1 cellular context compared by ENCODE assay signal in the genomic region with DNA sequence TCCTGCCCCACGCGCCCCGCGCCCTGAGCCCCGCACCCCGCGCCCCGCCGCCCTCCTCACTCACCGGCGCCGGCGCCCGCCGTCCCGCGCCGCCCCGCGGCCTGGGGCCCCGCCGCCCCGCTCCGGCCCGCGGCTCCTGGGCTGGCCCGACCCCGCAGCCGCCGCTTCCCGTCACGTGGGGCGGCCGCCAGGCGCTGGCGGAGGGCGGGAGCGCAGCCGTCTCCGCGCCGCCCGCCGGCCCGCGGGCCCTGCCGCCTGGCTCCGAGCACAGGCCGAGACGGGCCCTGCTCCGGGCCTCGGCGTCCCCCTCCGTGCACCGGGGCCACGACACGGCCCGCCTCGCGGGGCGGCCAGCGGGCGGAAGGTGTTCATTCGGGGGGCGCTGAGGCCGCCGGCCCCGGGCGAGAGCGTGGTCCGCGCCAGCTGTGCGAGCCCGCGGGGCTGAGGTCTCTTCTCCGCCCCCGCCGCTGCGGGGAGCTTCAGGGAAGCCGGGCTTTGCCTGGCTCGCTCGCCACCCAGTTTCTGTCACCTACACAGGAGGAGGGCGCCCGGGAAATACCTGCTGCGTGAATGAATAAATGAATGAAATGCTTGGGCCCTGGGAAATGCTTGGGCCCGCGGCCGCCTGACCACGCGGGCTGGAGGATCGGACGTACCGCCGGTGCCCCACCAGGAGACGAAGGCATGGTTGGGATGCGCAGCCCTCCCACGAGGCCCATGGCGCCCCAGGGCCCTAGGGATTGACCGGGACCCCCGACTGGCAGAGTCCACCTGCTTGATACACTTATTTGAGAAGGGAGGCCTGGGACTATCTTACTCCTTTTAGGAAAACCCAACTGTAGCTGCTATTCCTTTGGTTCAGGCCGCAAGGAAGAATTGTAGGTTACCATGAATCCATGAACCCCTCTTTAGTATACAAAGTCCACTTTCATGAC.
TF ChIP-seq lines count a peak whose summit lies in the region.

A gene with protein sequence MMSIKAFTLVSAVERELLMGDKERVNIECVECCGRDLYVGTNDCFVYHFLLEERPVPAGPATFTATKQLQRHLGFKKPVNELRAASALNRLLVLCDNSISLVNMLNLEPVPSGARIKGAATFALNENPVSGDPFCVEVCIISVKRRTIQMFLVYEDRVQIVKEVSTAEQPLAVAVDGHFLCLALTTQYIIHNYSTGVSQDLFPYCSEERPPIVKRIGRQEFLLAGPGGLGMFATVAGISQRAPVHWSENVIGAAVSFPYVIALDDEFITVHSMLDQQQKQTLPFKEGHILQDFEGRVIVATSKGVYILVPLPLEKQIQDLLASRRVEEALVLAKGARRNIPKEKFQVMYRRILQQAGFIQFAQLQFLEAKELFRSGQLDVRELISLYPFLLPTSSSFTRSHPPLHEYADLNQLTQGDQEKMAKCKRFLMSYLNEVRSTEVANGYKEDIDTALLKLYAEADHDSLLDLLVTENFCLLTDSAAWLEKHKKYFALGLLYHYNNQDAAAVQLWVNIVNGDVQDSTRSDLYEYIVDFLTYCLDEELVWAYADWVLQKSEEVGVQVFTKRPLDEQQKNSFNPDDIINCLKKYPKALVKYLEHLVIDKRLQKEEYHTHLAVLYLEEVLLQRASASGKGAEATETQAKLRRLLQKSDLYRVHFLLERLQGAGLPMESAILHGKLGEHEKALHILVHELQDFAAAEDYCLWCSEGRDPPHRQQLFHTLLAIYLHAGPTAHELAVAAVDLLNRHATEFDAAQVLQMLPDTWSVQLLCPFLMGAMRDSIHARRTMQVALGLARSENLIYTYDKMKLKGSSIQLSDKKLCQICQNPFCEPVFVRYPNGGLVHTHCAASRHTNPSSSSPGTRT (minus strand): TSS at position 175 of the 935 bp plus-strand sequence. CDS start 21,434 bp downstream, outside the sequence.

TF ChIP-seq in GM12878, 131 proteins besides CTCF, POLR2A, EP300 and RAD21 (continues in another document):
- TF ChIP-seq MYC (IDR thresholded peaks at IDR 0.05; ENCODE audit: insufficient read depth, insufficient read length, insufficient replicate concordance, low read length, severe bottlenecking) (peak; percentile 28), GABPA (IDR thresholded peaks at IDR 0.05; ENCODE audit: low read depth) (no peak), ETV6 (conservative IDR thresholded peaks at IDR 0.05 in 1 of 2, IDR thresholded peaks at IDR 0.05 in 1 of 2; ENCODE audit: borderline replicate concordance in 1 of 2, low read depth in 1 of 2) (0 out of 4 replicates have a peak, but pooled peaks of 1 of the 2 experiments have one; percentile 15), TCF3 (IDR thresholded peaks at IDR 0.05; ENCODE audit: borderline replicate concordance, insufficient read depth, low read depth, low read length) (peak; percentile 39; the same call in 1 of the 2 replicates), SMARCA5 (IDR thresholded peaks at IDR 0.05) (peak; percentile 87), IKZF1 (conservative IDR thresholded peaks at IDR 0.05) (peak; percentile 82), POLR2AphosphoS2 (IDR thresholded peaks at IDR 0.05; ENCODE audit: low read depth, low read length) (peak; percentile 42; the same call in 1 of the 2 replicates), EGR1 (IDR thresholded peaks at IDR 0.05; ENCODE audit: borderline replicate concordance in 1 of 2, low read depth in 2 of 2, low read length in 2 of 2) (peak in 1 of 2 experiments; percentile 88; a peak in 2 of 3 replicates), NFXL1 (IDR thresholded peaks at IDR 0.05; ENCODE audit: borderline replicate concordance) (no peak), NR2F1 (conservative IDR thresholded peaks at IDR 0.05) (peak; percentile 56), NR2C1 (IDR thresholded peaks at IDR 0.05) (peak; percentile 33; the same call in 1 of the 2 replicates), GATAD2B (conservative IDR thresholded peaks at IDR 0.05; ENCODE audit: low read depth) (peak; percentile 96), BACH1 (IDR thresholded peaks at IDR 0.05; ENCODE audit: borderline replicate concordance) (peak; percentile 87), RUNX3 (IDR thresholded peaks at IDR 0.05; ENCODE audit: low read length) (peak; percentile 46; the same call in 1 of the 2 replicates), POU2F2 (IDR thresholded peaks at IDR 0.05; ENCODE audit: borderline replicate concordance, low read depth, low read length) (peak; percentile 28; the same call in 1 of the 3 replicates), ZNF217 (IDR thresholded peaks at IDR 0.05) (peak; percentile 70; the same call in 1 of the 2 replicates), KAT2A (conservative IDR thresholded peaks at IDR 0.05; ENCODE audit: control insufficient read depth, low read depth, low read length) (no peak), LARP7 (IDR thresholded peaks at IDR 0.05) (peak; percentile 92), STAT3 (IDR thresholded peaks at IDR 0.05; ENCODE audit: low read depth, low read length) (no peak), TCF12 (IDR thresholded peaks at IDR 0.05; ENCODE audit: low read depth, low read length) (0 out of 2 replicates have a peak, but pooled peaks have one; percentile 43), TAF1 (IDR thresholded peaks at IDR 0.05; ENCODE audit: borderline replicate concordance, low read depth, low read length) (peak; percentile 35; the same call in 1 of the 2 replicates), RB1 (IDR thresholded peaks at IDR 0.05; ENCODE audit: borderline replicate concordance) (peak; percentile 95; the same call in 1 of the 2 replicates)
- TF ChIP-seq, protein P1, sequence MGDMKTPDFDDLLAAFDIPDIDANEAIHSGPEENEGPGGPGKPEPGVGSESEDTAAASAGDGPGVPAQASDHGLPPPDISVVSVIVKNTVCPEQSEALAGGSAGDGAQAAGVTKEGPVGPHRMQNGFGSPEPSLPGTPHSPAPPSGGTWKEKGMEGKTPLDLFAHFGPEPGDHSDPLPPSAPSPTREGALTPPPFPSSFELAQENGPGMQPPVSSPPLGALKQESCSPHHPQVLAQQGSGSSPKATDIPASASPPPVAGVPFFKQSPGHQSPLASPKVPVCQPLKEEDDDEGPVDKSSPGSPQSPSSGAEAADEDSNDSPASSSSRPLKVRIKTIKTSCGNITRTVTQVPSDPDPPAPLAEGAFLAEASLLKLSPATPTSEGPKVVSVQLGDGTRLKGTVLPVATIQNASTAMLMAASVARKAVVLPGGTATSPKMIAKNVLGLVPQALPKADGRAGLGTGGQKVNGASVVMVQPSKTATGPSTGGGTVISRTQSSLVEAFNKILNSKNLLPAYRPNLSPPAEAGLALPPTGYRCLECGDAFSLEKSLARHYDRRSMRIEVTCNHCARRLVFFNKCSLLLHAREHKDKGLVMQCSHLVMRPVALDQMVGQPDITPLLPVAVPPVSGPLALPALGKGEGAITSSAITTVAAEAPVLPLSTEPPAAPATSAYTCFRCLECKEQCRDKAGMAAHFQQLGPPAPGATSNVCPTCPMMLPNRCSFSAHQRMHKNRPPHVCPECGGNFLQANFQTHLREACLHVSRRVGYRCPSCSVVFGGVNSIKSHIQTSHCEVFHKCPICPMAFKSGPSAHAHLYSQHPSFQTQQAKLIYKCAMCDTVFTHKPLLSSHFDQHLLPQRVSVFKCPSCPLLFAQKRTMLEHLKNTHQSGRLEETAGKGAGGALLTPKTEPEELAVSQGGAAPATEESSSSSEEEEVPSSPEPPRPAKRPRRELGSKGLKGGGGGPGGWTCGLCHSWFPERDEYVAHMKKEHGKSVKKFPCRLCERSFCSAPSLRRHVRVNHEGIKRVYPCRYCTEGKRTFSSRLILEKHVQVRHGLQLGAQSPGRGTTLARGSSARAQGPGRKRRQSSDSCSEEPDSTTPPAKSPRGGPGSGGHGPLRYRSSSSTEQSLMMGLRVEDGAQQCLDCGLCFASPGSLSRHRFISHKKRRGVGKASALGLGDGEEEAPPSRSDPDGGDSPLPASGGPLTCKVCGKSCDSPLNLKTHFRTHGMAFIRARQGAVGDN (IDR thresholded peaks at IDR 0.05): peak; percentile 85
- TF ChIP-seq, protein P2, sequence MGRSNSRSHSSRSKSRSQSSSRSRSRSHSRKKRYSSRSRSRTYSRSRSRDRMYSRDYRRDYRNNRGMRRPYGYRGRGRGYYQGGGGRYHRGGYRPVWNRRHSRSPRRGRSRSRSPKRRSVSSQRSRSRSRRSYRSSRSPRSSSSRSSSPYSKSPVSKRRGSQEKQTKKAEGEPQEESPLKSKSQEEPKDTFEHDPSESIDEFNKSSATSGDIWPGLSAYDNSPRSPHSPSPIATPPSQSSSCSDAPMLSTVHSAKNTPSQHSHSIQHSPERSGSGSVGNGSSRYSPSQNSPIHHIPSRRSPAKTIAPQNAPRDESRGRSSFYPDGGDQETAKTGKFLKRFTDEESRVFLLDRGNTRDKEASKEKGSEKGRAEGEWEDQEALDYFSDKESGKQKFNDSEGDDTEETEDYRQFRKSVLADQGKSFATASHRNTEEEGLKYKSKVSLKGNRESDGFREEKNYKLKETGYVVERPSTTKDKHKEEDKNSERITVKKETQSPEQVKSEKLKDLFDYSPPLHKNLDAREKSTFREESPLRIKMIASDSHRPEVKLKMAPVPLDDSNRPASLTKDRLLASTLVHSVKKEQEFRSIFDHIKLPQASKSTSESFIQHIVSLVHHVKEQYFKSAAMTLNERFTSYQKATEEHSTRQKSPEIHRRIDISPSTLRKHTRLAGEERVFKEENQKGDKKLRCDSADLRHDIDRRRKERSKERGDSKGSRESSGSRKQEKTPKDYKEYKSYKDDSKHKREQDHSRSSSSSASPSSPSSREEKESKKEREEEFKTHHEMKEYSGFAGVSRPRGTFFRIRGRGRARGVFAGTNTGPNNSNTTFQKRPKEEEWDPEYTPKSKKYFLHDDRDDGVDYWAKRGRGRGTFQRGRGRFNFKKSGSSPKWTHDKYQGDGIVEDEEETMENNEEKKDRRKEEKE (IDR thresholded peaks at IDR 0.05): 0 out of 2 replicates have a peak, but pooled peaks have one; percentile 13
- TF ChIP-seq, protein P3, sequence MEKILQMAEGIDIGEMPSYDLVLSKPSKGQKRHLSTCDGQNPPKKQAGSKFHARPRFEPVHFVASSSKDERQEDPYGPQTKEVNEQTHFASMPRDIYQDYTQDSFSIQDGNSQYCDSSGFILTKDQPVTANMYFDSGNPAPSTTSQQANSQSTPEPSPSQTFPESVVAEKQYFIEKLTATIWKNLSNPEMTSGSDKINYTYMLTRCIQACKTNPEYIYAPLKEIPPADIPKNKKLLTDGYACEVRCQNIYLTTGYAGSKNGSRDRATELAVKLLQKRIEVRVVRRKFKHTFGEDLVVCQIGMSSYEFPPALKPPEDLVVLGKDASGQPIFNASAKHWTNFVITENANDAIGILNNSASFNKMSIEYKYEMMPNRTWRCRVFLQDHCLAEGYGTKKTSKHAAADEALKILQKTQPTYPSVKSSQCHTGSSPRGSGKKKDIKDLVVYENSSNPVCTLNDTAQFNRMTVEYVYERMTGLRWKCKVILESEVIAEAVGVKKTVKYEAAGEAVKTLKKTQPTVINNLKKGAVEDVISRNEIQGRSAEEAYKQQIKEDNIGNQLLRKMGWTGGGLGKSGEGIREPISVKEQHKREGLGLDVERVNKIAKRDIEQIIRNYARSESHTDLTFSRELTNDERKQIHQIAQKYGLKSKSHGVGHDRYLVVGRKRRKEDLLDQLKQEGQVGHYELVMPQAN (conservative IDR thresholded peaks at IDR 0.05): peak; percentile 88
- TF ChIP-seq, protein P4, sequence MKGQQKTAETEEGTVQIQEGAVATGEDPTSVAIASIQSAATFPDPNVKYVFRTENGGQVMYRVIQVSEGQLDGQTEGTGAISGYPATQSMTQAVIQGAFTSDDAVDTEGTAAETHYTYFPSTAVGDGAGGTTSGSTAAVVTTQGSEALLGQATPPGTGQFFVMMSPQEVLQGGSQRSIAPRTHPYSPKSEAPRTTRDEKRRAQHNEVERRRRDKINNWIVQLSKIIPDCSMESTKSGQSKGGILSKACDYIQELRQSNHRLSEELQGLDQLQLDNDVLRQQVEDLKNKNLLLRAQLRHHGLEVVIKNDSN (IDR thresholded peaks at IDR 0.05; ENCODE audit: borderline replicate concordance, extremely low read length, insufficient read depth, low read depth, low read length): peak; percentile 91
- TF ChIP-seq, protein P5, sequence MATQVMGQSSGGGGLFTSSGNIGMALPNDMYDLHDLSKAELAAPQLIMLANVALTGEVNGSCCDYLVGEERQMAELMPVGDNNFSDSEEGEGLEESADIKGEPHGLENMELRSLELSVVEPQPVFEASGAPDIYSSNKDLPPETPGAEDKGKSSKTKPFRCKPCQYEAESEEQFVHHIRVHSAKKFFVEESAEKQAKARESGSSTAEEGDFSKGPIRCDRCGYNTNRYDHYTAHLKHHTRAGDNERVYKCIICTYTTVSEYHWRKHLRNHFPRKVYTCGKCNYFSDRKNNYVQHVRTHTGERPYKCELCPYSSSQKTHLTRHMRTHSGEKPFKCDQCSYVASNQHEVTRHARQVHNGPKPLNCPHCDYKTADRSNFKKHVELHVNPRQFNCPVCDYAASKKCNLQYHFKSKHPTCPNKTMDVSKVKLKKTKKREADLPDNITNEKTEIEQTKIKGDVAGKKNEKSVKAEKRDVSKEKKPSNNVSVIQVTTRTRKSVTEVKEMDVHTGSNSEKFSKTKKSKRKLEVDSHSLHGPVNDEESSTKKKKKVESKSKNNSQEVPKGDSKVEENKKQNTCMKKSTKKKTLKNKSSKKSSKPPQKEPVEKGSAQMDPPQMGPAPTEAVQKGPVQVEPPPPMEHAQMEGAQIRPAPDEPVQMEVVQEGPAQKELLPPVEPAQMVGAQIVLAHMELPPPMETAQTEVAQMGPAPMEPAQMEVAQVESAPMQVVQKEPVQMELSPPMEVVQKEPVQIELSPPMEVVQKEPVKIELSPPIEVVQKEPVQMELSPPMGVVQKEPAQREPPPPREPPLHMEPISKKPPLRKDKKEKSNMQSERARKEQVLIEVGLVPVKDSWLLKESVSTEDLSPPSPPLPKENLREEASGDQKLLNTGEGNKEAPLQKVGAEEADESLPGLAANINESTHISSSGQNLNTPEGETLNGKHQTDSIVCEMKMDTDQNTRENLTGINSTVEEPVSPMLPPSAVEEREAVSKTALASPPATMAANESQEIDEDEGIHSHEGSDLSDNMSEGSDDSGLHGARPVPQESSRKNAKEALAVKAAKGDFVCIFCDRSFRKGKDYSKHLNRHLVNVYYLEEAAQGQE (IDR thresholded peaks at IDR 0.05; ENCODE audit: low read depth, low read length): no peak
- TF ChIP-seq, protein P6, sequence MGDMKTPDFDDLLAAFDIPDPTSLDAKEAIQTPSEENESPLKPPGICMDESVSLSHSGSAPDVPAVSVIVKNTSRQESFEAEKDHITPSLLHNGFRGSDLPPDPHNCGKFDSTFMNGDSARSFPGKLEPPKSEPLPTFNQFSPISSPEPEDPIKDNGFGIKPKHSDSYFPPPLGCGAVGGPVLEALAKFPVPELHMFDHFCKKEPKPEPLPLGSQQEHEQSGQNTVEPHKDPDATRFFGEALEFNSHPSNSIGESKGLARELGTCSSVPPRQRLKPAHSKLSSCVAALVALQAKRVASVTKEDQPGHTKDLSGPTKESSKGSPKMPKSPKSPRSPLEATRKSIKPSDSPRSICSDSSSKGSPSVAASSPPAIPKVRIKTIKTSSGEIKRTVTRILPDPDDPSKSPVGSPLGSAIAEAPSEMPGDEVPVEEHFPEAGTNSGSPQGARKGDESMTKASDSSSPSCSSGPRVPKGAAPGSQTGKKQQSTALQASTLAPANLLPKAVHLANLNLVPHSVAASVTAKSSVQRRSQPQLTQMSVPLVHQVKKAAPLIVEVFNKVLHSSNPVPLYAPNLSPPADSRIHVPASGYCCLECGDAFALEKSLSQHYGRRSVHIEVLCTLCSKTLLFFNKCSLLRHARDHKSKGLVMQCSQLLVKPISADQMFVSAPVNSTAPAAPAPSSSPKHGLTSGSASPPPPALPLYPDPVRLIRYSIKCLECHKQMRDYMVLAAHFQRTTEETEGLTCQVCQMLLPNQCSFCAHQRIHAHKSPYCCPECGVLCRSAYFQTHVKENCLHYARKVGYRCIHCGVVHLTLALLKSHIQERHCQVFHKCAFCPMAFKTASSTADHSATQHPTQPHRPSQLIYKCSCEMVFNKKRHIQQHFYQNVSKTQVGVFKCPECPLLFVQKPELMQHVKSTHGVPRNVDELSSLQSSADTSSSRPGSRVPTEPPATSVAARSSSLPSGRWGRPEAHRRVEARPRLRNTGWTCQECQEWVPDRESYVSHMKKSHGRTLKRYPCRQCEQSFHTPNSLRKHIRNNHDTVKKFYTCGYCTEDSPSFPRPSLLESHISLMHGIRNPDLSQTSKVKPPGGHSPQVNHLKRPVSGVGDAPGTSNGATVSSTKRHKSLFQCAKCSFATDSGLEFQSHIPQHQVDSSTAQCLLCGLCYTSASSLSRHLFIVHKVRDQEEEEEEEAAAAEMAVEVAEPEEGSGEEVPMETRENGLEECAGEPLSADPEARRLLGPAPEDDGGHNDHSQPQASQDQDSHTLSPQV (IDR thresholded peaks at IDR 0.05): 0 out of 2 replicates have a peak, but pooled peaks have one; percentile 13
